11 cellular contexts compared by ENCODE assay signal in the genomic region with DNA sequence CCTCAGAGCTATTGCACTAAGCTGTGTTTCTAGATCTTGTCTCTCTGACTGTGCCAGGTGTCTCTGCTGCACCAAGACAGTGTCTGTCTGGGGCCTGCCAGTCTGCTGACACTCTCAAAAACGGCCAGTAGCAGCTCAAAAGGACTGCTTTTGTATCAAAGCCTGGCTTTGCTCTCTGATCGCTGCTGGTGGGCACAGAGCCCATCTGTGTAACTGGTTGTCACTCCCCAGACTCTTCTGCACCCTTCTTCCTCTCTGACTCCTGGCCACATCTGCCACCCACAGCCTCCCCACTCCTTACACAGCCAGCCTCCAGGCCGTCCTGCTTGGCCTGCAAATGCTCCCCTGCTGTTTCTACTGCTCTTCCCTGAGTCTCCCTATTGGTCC. TPM values are rescaled to one million over a fixed set of nuclear protein-coding genes. Genes with fewer than 3 reads are reported as not detected.
DNase-seq lines count a peak whose midpoint lies in the region; ATAC-seq and TF ChIP-seq lines count a peak whose summit lies in the region.
"Had no signal": no experiment of that assay in that cellular context is flagged by ENCODE, and none has a peak within 500 bp of the region (broad histone marks: within the 10 kb centered on the region; RNA-seq: fewer than 3 reads in every experiment).

No MANE protein-coding gene starts in this region.

- CTCF ChIA-PET in Calu3 (lab: Charles Lee) = interaction anchor here (0.6 kb wide), 1 partner anchor 846 kb away, joined by 3 read pairs; no protein-coding TSS in a partner anchor
- CTCF ChIA-PET in T-cell (lab: Charles Lee) = interaction anchor here in 1 of 2 donors (1.2 kb wide), 1 partner anchor 41 kb away, joined by 3 read pairs; no protein-coding TSS in a partner anchor

- H3K27me3 ChIP-seq in skeletal muscle tissue (ENCODE audit: control insufficient read depth in 3 of 3, insufficient read depth in 3 of 3, low read length in 3 of 3) = no peaks in the 10 kb centered on the region
- no peaks in the 10 kb centered on the region for H3K27me3 ChIP-seq in foreskin keratinocyte

- peak overlapping the region; percentile 18 for H3K27ac Mint-ChIP-seq in Calu3 (ENCODE audit: unreplicated experiment)
- peak overlapping the region; percentile 75 to 90 for H3K27ac Mint-ChIP-seq in T-cell
- H3K27ac Mint-ChIP-seq: activated B cell treated with CpG ODN at 0.5 μM for 24 hours; stimulated activated naive B cell treated with anti-CD40 and anti-IgM and Interleukin-4, amounts not matched to agents 10 μg/mL and 1 μg/mL and 100 μg/mL, for 72 hours had no signal

- H3K4me3 ChIP-seq in skeletal muscle tissue (ENCODE audit: low read length in 3 of 3) = no peak overlapping the region

- no peak overlapping the region for H3K4me3 Mint-ChIP-seq in Calu3 (ENCODE audit: low read depth, unreplicated experiment)
- peak overlapping the region in 2 of 3 donors; percentile 35 to 63 for H3K4me3 Mint-ChIP-seq in T-cell
- H3K4me3 Mint-ChIP-seq: activated B cell treated with CpG ODN at 0.5 μM for 24 hours; stimulated activated naive B cell treated with anti-CD40 and anti-IgM and Interleukin-4, amounts not matched to agents 10 μg/mL and 1 μg/mL and 100 μg/mL, for 72 hours had no signal

- no peak overlapping the region for H3K27ac ChIP-seq in skeletal muscle tissue (ENCODE audit: low read depth, low read length)
- no peak overlapping the region for H3K27ac ChIP-seq in foreskin keratinocyte

- peak in 3 of 4 experiments; percentile 19 to 42 (median 22) for ATAC-seq in T-cell (replicated peaks in 1 of 4)
- no peak for ATAC-seq in foreskin keratinocyte
- ATAC-seq: stimulated activated naive B cell treated with anti-CD40 and anti-IgM and Interleukin-4, amounts not matched to agents 10 μg/mL and 1 μg/mL and 100 μg/mL, for 72 hours had no signal

- intact Hi-C loops in Calu3 (cut with micrococcal nuclease; ENCODE audit: unreplicated experiment) = no loop called here

- H3K36me3 Mint-ChIP-seq in Calu3 (ENCODE audit: insufficient read depth, unreplicated experiment) (peaks cover 55% of the 10 kb centered on the region), T-cell (peaks cover 25% of the 10 kb centered on the region)

- POLR2A ChIA-PET in T-cell (lab: Charles Lee) = no interaction called here

- H3K9ac ChIP-seq in skeletal muscle tissue (ENCODE audit: low read depth in 1 of 3, low read length in 3 of 3) = peak overlapping the region in 2 of 3 donors; percentile 50 to 58

- H3K4me1 ChIP-seq in skeletal muscle tissue (ENCODE audit: control insufficient read depth in 3 of 3, insufficient read depth in 3 of 3, low read length in 3 of 3) (peaks cover 52 to 56% (median 53%) of the 10 kb centered on the region in 3 donors), foreskin keratinocyte (peaks cover 44% of the 10 kb centered on the region)

- TF ChIP-seq CTCF in Calu3 (IDR thresholded peaks at IDR 0.05; ENCODE audit: unreplicated experiment) = no peak
- no peak for TF ChIP-seq CTCF in foreskin keratinocyte (conservative IDR thresholded peaks at IDR 0.05)

- BruUV-seq in Calu3 (replicated peaks; lab: Mats Ljungman, UMichigan) = no TSS peak

- DNase-seq in Calu3 = no peak
- no peak for DNase-seq in T-cell
- peak; percentile 78 for DNase-seq in globus pallidus (ENCODE audit: low spot score)
- no peak for DNase-seq in NCI-H1417 (lab: John Stamatoyannopoulos, UW)
- DNase-seq in foreskin keratinocyte = no peak
- no peak for DNase-seq in NCI-H1436 (lab: John Stamatoyannopoulos, UW)
- DNase-seq: activated B cell treated with CpG ODN at 0.5 μM for 24 hours; GDM1; NCI-H1092; stimulated activated naive B cell treated with anti-CD40 and anti-IgM and Interleukin-4, amounts not matched to agents 10 μg/mL and 1 μg/mL and 100 μg/mL, for 72 hours had no signal

- H3K4me1 Mint-ChIP-seq in Calu3 (ENCODE audit: low read depth, unreplicated experiment) (peaks cover 43% of the 10 kb centered on the region), T-cell (peaks cover 67 to 69% (median 68%) of the 10 kb centered on the region in 3 donors)

- H3K9me3 ChIP-seq in skeletal muscle tissue (ENCODE audit: control insufficient read depth in 3 of 3, low read length in 3 of 3) = no peaks in the 10 kb centered on the region

- H3K36me3 ChIP-seq in skeletal muscle tissue (ENCODE audit: control insufficient read depth in 3 of 3, insufficient read depth in 3 of 3, low read length in 3 of 3) = peaks cover 6 to 16% (median 8%) of the 10 kb centered on the region in 3 donors

- H3K27me3 Mint-ChIP-seq in Calu3 (ENCODE audit: unreplicated experiment) (no peaks in the 10 kb centered on the region), T-cell (no peaks in the 10 kb centered on the region)
- H3K27me3 Mint-ChIP-seq: activated B cell treated with CpG ODN at 0.5 μM for 24 hours; stimulated activated naive B cell treated with anti-CD40 and anti-IgM and Interleukin-4, amounts not matched to agents 10 μg/mL and 1 μg/mL and 100 μg/mL, for 72 hours had no signal

- no peaks in the 10 kb centered on the region for H3K9me3 Mint-ChIP-seq in Calu3 (ENCODE audit: low read depth, unreplicated experiment)
- no peaks in the 10 kb centered on the region for H3K9me3 Mint-ChIP-seq in T-cell
- H3K9me3 Mint-ChIP-seq: activated B cell treated with CpG ODN at 0.5 μM for 24 hours; stimulated activated naive B cell treated with anti-CD40 and anti-IgM and Interleukin-4, amounts not matched to agents 10 μg/mL and 1 μg/mL and 100 μg/mL, for 72 hours had no signal

RNA-seq across cellular contexts. Expression of a gene that starts 26.5 kb away (rescaled TPM):
- 137 and 144 TPM in 2 replicates for total RNA-seq in Calu3 (2022)
- total RNA-seq in T-cell = 100 to 1,000 TPM; 214 to 317 (median 262) TPM
- 16.7 TPM for total RNA-seq in skeletal muscle tissue
- total RNA-seq in foreskin keratinocyte = 49.3 and 61.4 TPM in 2 replicates
- polyA plus RNA-seq in foreskin keratinocyte = 60.0 and 71.4 TPM in 2 replicates

RNA-seq across cellular contexts. Expression of a gene that starts 38.3 kb away (rescaled TPM):
- total RNA-seq in Calu3 (2022) = 26.5 and 28.1 TPM in 2 replicates
- 10 to 100 TPM; 42.0 to 57.8 (median 47.1) TPM for total RNA-seq in T-cell
- total RNA-seq in skeletal muscle tissue = 35.5 TPM
- 12.4 and 14.3 TPM in 2 replicates for total RNA-seq in foreskin keratinocyte
- 10.7 and 12.5 TPM in 2 replicates for polyA plus RNA-seq in foreskin keratinocyte
